ENCODE assay signal across 1 cellular context in the genomic region with DNA sequence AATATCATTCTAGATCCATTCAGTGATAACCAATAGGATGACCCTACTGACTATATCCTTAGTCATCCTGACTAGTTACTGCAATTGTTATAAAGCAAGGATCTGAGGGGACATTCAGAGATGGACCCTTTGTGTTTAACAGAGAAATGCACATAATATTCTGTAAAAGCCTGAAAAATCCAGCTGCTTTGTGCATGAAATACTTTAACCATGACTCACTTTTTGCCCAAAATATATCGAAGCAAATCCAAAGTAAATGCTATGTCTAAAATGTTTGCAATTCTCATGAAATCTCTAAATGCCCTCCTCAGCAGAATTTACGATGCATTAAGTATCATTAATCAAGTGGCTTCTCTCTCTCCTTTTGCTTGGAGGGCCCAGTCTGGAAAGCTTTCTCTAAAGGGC.
TF ChIP-seq lines count a peak whose summit lies in the region.

No MANE protein-coding gene starts in this region.

TF ChIP-seq in IMR-90, 13 proteins besides CTCF, POLR2A, EP300 and RAD21 (continued from another document):
- peak; percentile 88 for TF ChIP-seq MAFK (IDR thresholded peaks at IDR 0.05; ENCODE audit: low read depth, low read length)
- TF ChIP-seq, protein P1, sequence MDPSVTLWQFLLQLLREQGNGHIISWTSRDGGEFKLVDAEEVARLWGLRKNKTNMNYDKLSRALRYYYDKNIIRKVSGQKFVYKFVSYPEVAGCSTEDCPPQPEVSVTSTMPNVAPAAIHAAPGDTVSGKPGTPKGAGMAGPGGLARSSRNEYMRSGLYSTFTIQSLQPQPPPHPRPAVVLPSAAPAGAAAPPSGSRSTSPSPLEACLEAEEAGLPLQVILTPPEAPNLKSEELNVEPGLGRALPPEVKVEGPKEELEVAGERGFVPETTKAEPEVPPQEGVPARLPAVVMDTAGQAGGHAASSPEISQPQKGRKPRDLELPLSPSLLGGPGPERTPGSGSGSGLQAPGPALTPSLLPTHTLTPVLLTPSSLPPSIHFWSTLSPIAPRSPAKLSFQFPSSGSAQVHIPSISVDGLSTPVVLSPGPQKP (IDR thresholded peaks at IDR 0.05; ENCODE audit: borderline replicate concordance, low read depth, low read length) = no peak
- TF ChIP-seq, protein P2, sequence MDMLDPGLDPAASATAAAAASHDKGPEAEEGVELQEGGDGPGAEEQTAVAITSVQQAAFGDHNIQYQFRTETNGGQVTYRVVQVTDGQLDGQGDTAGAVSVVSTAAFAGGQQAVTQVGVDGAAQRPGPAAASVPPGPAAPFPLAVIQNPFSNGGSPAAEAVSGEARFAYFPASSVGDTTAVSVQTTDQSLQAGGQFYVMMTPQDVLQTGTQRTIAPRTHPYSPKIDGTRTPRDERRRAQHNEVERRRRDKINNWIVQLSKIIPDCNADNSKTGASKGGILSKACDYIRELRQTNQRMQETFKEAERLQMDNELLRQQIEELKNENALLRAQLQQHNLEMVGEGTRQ (IDR thresholded peaks at IDR 0.05; ENCODE audit: low read depth, low read length) = no peak
- no peak for TF ChIP-seq CEBPB (IDR thresholded peaks at IDR 0.05; ENCODE audit: low read depth, low read length)
- TF ChIP-seq MAZ (IDR thresholded peaks at IDR 0.05; ENCODE audit: borderline replicate concordance, low read depth, low read length) = no peak
- TF ChIP-seq FOS (IDR thresholded peaks at IDR 0.05; ENCODE audit: low read depth, low read length) = peak; percentile 58; the same call in 1 of the 2 replicates
- TF ChIP-seq NFE2L2 (IDR thresholded peaks at IDR 0.05; ENCODE audit: low read depth, low read length) = peak; percentile 36; the same call in 1 of the 2 replicates
- TF ChIP-seq SMC3 (IDR thresholded peaks at IDR 0.05; ENCODE audit: low read depth, low read length) = no peak
- TF ChIP-seq CHD1 (IDR thresholded peaks at IDR 0.05; ENCODE audit: low read depth, low read length) = no peak
- TF ChIP-seq RFX5 (IDR thresholded peaks at IDR 0.05; ENCODE audit: low read depth, low read length) = no peak
